Comparison of ENCODE assay signal across 1 cellular context in the genomic region with DNA sequence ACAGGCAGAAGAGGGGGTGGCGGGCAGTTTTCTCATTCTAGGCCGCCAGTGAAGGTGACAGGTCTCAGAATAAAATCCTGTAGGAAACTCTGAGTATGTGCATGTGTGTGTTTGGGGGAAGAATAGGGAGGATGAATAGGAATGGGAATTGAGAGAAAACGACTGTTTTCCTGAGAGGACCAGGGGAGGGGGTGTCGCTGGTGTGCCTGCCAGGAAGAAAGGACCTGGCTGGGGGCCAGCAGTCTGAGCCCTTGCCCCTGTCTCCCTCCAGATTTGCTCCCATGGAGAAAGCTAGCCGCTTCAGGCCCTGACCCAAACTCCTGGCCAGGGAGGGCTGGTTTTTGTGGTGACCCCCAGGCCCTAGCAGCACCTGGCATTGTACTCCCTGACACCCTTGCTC.
TF ChIP-seq lines count a peak whose summit lies in the region.

No MANE protein-coding gene starts in this region.

TF ChIP-seq in IMR-90, 13 proteins besides CTCF, POLR2A, EP300 and RAD21:
- TF ChIP-seq CEBPB (IDR thresholded peaks at IDR 0.05; ENCODE audit: low read depth, low read length) (no peak), NFE2L2 (IDR thresholded peaks at IDR 0.05; ENCODE audit: low read depth, low read length) (no peak), MAZ (IDR thresholded peaks at IDR 0.05; ENCODE audit: borderline replicate concordance, low read depth, low read length) (no peak), RFX5 (IDR thresholded peaks at IDR 0.05; ENCODE audit: low read depth, low read length) (no peak), MXI1 (IDR thresholded peaks at IDR 0.05; ENCODE audit: borderline replicate concordance, low read depth, low read length) (no peak), ELK1 (IDR thresholded peaks at IDR 0.05; ENCODE audit: borderline replicate concordance, low read depth, low read length) (no peak), FOS (IDR thresholded peaks at IDR 0.05; ENCODE audit: low read depth, low read length) (no peak), CHD1 (IDR thresholded peaks at IDR 0.05; ENCODE audit: low read depth, low read length) (no peak), RCOR1 (IDR thresholded peaks at IDR 0.05; ENCODE audit: insufficient replicate concordance, low read length) (no peak), MAFK (IDR thresholded peaks at IDR 0.05; ENCODE audit: low read depth, low read length) (no peak), SMC3 (IDR thresholded peaks at IDR 0.05; ENCODE audit: low read depth, low read length) (no peak), BHLHE40 (IDR thresholded peaks at IDR 0.05; ENCODE audit: low read depth, low read length) (no peak)
- TF ChIP-seq, protein P1, sequence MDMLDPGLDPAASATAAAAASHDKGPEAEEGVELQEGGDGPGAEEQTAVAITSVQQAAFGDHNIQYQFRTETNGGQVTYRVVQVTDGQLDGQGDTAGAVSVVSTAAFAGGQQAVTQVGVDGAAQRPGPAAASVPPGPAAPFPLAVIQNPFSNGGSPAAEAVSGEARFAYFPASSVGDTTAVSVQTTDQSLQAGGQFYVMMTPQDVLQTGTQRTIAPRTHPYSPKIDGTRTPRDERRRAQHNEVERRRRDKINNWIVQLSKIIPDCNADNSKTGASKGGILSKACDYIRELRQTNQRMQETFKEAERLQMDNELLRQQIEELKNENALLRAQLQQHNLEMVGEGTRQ (IDR thresholded peaks at IDR 0.05; ENCODE audit: low read depth, low read length), result no peak
